Comparison of ENCODE assay signal across 15 cellular contexts in genomic region chr21:28962465-28962864, GRCh38. TPM values are rescaled to one million over a fixed set of nuclear protein-coding genes. Genes with fewer than 3 reads are reported as not detected.
DNase-seq lines count a peak whose midpoint lies in the region; ATAC-seq and TF ChIP-seq lines count a peak whose summit lies in the region.
"Had no signal": no experiment of that assay in that cellular context is flagged by ENCODE, and none has a peak within 500 bp of the region (broad histone marks: within the 10 kb centered on the region; RNA-seq: fewer than 3 reads in every experiment).

No MANE protein-coding gene starts in this region.

- peaks cover 6% of the 10 kb centered on the region for H3K4me1 ChIP-seq in left ventricle myocardium inferior
- no peaks in the 10 kb centered on the region for H3K4me1 ChIP-seq in Peyer's patch
- H3K4me1 ChIP-seq: BLaER1, Caco-2 had no signal

- peaks cover 85% of the 10 kb centered on the region for H3K36me3 ChIP-seq in left ventricle myocardium inferior
- H3K36me3 ChIP-seq in Peyer's patch = peaks cover 0 to 77% (median 2%) of the 10 kb centered on the region in 3 donors

- TF ChIP-seq POLR2A in Peyer's patch (IDR thresholded peaks at IDR 0.05) = no peak

- ATAC-seq in left ventricle myocardium superior = no peak
- ATAC-seq: GM23338, HCT116 had no signal

- H3K27me3 ChIP-seq in left ventricle myocardium inferior (ENCODE audit: low read depth) = no peaks in the 10 kb centered on the region
- no peaks in the 10 kb centered on the region for H3K27me3 ChIP-seq in Peyer's patch
- H3K27me3 ChIP-seq: BLaER1 had no signal

- DNase-seq in left ventricle myocardium inferior (no peak), left ventricle myocardium superior (no peak), dermis blood vessel endothelial cell (peak; percentile 83), lung microvascular endothelial cell (ENCODE audit: low read depth in 2 of 2) (peak; percentile 8 to 57), Peyer's patch (no peak), NCI-H2107 treated with DMSO at 0.1 percent for 48 hours (lab: John Stamatoyannopoulos, UW; ENCODE audit: unreplicated experiment) (no peak)
- no peak for DNase-seq in activated CD4-positive, alpha-beta T cell treated with anti-CD3 and anti-CD28 coated beads for 1 hour
- DNase-seq: 8988T, Caco-2, H7, HFFc6, IMR-90 had no signal

- H3K4me3 ChIP-seq in left ventricle myocardium inferior (no peak overlapping the region), Peyer's patch (no peak overlapping the region)
- H3K4me3 ChIP-seq: BLaER1, GM23338 had no signal

- H3K9me3 ChIP-seq in left ventricle myocardium inferior (replicated peaks) (no peaks in the 10 kb centered on the region), Peyer's patch (no peaks in the 10 kb centered on the region)
- H3K9me3 ChIP-seq: Caco-2 had no signal

- intact Hi-C loops in left ventricle myocardium inferior (cut with micrococcal nuclease) = no loop called here
- intact Hi-C loops in left ventricle myocardium superior (cut with micrococcal nuclease) = no loop called here

- H3K27ac ChIP-seq in left ventricle myocardium inferior (replicated peaks) (peak overlapping the region; percentile 7), Peyer's patch (no peak overlapping the region)
- H3K27ac ChIP-seq: BLaER1 had no signal

- no peak for TF ChIP-seq CTCF in left ventricle myocardium inferior (IDR thresholded peaks at IDR 0.05; ENCODE audit: borderline replicate concordance)
- no peak for TF ChIP-seq CTCF in Peyer's patch (IDR thresholded peaks at IDR 0.05)

RNA-seq across cellular contexts. Expression of gene LTN1, which starts 30.2 kb away (rescaled TPM):
- total RNA-seq in left ventricle myocardium inferior (16.6 TPM), left ventricle myocardium superior (18.1 TPM), dermis blood vessel endothelial cell (33.1 and 34.0 TPM in 2 replicates), lung microvascular endothelial cell (13.3 and 16.5 TPM in 2 replicates), Peyer's patch (10 to 100 TPM; 19.6 to 42.1 (median 27.8) TPM)

RNA-seq across cellular contexts. Expression of gene RWDD2B, which starts 56.7 kb away (rescaled TPM):
- total RNA-seq in left ventricle myocardium inferior = 14.3 TPM
- 15.2 TPM for total RNA-seq in left ventricle myocardium superior
- 19.9 and 26.0 TPM in 2 replicates for total RNA-seq in dermis blood vessel endothelial cell
- total RNA-seq in lung microvascular endothelial cell = 10.5 and 10.9 TPM in 2 replicates
- total RNA-seq in Peyer's patch = 10 to 100 TPM in 1 of 4 donors, 1 to 10 TPM in 3; 3.7 to 11.6 (median 8.2) TPM

Comparison
In these comparisons a context has a peak if more than half of its experiments do, and no peak if none do; other contexts are left out.
1. DNase-seq: peak in dermis blood vessel endothelial cell (single experiment) and lung microvascular endothelial cell (2 of 2); none in left ventricle myocardium inferior (single experiment), left ventricle myocardium superior (single experiment), activated CD4-positive, alpha-beta T cell treated with anti-CD3 and anti-CD28 coated beads for 1 hour (single experiment), Peyer's patch (0 of 3) and NCI-H2107 treated with DMSO at 0.1 percent for 48 hours (single experiment).